In the genomic region with DNA sequence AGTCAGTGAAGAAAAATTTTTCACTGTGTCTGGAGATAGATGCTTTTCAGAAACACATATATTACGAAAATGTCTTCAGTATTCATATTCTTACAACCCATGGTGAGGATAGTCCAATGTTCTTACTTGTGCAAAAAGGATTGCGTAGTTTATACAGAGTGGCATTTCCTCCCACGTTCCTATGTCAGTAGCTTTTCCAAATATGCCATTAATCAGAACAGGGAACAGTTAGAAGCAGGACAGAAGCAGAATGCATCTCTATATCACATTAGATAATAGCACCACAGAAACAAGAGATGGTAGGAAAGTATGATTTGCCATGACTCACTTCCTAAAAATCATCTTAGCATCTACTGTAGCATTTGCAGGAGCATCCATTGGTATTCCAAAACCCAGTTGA, we compare ENCODE assay signal across 23 cellular contexts.
DNase-seq lines count a peak whose midpoint lies in the region; ATAC-seq and TF ChIP-seq lines count a peak whose summit lies in the region.
"Had no signal": no experiment of that assay in that cellular context is flagged by ENCODE, and none has a peak within 500 bp of the region (broad histone marks: within the 10 kb centered on the region; RNA-seq: fewer than 3 reads in every experiment).

No MANE protein-coding gene starts in this region.

- H3K9ac ChIP-seq in SK-N-SH = no peak overlapping the region
- H3K9ac ChIP-seq: KMS-11 had no signal

- WGBS in SK-N-SH (ENCODE audit: low lambda C conversion rate) = 9% methylated on average over 3 of the region's 3 CpGs

- no peak overlapping the region for H2AFZ ChIP-seq in SK-N-SH (ENCODE audit: low read depth)

- DNase-seq in EL (peak; percentile 0), NCI-H226 (peak; percentile 97), SK-N-SH (no peak), foreskin melanocyte (peak; percentile 68), DMS53 (lab: John Stamatoyannopoulos, UW) (no peak), iPS-NIHi7 (ENCODE audit: extremely low spot score) (no peak)
- DNase-seq in activated CD8-positive, alpha-beta memory T cell treated with anti-CD3 and anti-CD28 coated beads, Interleukin-2, amount 50 U/mL, for 48 hours = no peak
- DNase-seq: BE2C, COR-L47, DMS79 treated with DMSO at 0.1 percent for 48 hours, IMR-90, NCI-H1105 treated with DMSO at 0.1 percent for 48 hours, NCI-H2029 treated with DMSO at 0.1 percent for 48 hours, NCI-H345, NCI-H524 treated with DMSO at 0.1 percent for 48 hours, NCI-H82, RPMI8226, SHP77, T-helper 1 cell had no signal

- H3K4me1 ChIP-seq in SK-N-SH (ENCODE audit: control insufficient read depth in 1 of 2, insufficient read depth in 2 of 2, low read depth in 1 of 2, low read length in 1 of 2) = no peaks in the 10 kb centered on the region
- H3K4me1 ChIP-seq: A549 had no signal

- CTCF ChIA-PET in SK-N-SH (lab: Yijun Ruan, JAX) = no interaction called here

- H4K20me1 ChIP-seq in SK-N-SH (ENCODE audit: insufficient read depth) = no peaks in the 10 kb centered on the region

- 0 out of 2 replicates have a peak overlapping the region, but pooled peaks have one; percentile 4 for H3K4me2 ChIP-seq in SK-N-SH
- H3K4me2 ChIP-seq: A549, KMS-11 had no signal

- H3K4me3 ChIP-seq in SK-N-SH (ENCODE audit: low read depth in 2 of 2, low read length in 1 of 2) = no peak overlapping the region
- H3K4me3 ChIP-seq: A549 had no signal

- no peak for TF ChIP-seq CTCF in SK-N-SH (IDR thresholded peaks at IDR 0.05)

- POLR2A ChIA-PET in SK-N-SH (lab: Yijun Ruan, JAX) = no interaction called here

- ATAC-seq in HG03159 (IDR thresholded peaks at IDR 0.05; ENCODE audit: unreplicated experiment) = no peak
- ATAC-seq: A549 had no signal

- no peaks in the 10 kb centered on the region for H3K27me3 ChIP-seq in SK-N-SH (ENCODE audit: insufficient read depth)
- H3K27me3 ChIP-seq: BE2C had no signal

- TF ChIP-seq RAD21 in SK-N-SH (IDR thresholded peaks at IDR 0.05; ENCODE audit: low read length) = no peak

- no peaks in the 10 kb centered on the region for H3K36me3 ChIP-seq in SK-N-SH (replicated peaks in 1 of 2; ENCODE audit: control insufficient read depth in 1 of 2, insufficient read depth in 2 of 2, low read length in 1 of 2)
- H3K36me3 ChIP-seq: BE2C had no signal

- no peaks in the 10 kb centered on the region for H3K9me3 ChIP-seq in SK-N-SH
- H3K9me3 ChIP-seq: A549, BE2C had no signal

- H3K79me2 ChIP-seq in SK-N-SH (ENCODE audit: insufficient read depth) = no peaks in the 10 kb centered on the region

- H3K9me2 ChIP-seq in SK-N-SH = no peaks in the 10 kb centered on the region

- peak overlapping the region in 1 of 2 experiments; percentile 28; a peak in 2 of 4 replicates for H3K27ac ChIP-seq in SK-N-SH (ENCODE audit: low read depth in 2 of 2, low read length in 1 of 2)
- H3K27ac ChIP-seq: A549, HL-60, KMS-11 had no signal

- peak in 1 of 2 experiments; percentile 50; a peak in 1 of 4 replicates for TF ChIP-seq EP300 in SK-N-SH (IDR thresholded peaks at IDR 0.05; ENCODE audit: borderline replicate concordance in 1 of 2, low read depth in 1 of 2, low read length in 1 of 2)

- no peaks in the 10 kb centered on the region for H3F3A ChIP-seq in SK-N-SH (replicated peaks; ENCODE audit: insufficient read depth)

TF ChIP-seq in SK-N-SH, 30 proteins besides CTCF, POLR2A, EP300 and RAD21:
- TF ChIP-seq TCF12 (IDR thresholded peaks at IDR 0.05) (peak; percentile 57), JUND (IDR thresholded peaks at IDR 0.05) (peak; percentile 56), TEAD4 (IDR thresholded peaks at IDR 0.05; ENCODE audit: borderline replicate concordance, insufficient read depth) (peak; percentile 34; the same call in 1 of the 2 replicates), FOXM1 (IDR thresholded peaks at IDR 0.05; ENCODE audit: low read depth) (no peak)
- TF ChIP-seq, protein P1, sequence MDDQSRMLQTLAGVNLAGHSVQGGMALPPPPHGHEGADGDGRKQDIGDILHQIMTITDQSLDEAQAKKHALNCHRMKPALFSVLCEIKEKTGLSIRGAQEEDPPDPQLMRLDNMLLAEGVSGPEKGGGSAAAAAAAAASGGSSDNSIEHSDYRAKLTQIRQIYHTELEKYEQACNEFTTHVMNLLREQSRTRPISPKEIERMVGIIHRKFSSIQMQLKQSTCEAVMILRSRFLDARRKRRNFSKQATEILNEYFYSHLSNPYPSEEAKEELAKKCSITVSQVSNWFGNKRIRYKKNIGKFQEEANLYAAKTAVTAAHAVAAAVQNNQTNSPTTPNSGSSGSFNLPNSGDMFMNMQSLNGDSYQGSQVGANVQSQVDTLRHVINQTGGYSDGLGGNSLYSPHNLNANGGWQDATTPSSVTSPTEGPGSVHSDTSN (IDR thresholded peaks at IDR 0.05) = peak; percentile 78

Comparison
In these comparisons a context has a peak if more than half of its experiments do, and no peak if none do; other contexts are left out.
1. DNase-seq: peak in EL (single experiment), NCI-H226 (single experiment) and foreskin melanocyte (single experiment); none in SK-N-SH (single experiment), activated CD8-positive, alpha-beta memory T cell treated with anti-CD3 and anti-CD28 coated beads, Interleukin-2, amount 50 U/mL, for 48 hours (single experiment), DMS53 (single experiment) and iPS-NIHi7 (single experiment).